In the genomic region with DNA sequence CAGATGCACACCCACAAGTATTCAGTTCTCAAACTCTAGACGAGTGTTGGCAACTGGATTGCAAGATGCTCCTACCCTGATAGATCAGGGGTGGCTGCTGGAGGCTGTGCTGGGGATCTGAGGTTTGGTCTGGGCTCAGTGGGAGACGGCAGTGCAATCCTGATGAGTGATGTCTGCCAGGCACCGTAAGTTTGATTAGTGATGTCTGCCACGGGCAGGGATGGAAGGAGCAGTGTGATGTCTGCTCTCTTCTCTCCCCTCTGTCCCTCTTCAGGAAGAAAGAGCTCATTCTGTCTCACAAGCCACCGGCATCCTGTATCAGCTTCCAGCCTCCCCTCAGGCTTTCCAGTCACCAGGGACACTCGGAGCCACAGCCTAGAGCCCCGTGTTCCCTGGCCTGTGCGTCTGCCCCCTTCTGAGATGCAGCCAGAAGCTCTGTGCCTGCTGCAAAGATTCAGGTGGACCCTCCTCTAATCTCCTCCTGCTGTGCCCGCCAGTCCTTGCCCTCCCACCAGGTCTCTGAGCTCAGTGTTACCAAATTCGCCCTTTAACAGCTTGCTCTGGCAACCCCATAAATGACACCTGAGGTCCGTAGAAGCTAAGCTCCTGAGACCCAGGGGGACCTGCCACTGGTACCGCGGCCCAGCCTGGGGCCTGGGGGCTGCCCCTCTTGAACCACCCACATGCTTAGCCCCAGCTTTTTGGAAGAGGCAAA, we compare ENCODE assay signal across 23 cellular contexts. TPM values are rescaled to one million over a fixed set of nuclear protein-coding genes. Genes with fewer than 3 reads are reported as not detected.
DNase-seq lines count a peak whose midpoint lies in the region; ATAC-seq lines count a peak whose summit lies in the region.
"Had no signal": no experiment of that assay in that cellular context is flagged by ENCODE, and none has a peak within 500 bp of the region (broad histone marks: within the 10 kb centered on the region; RNA-seq: fewer than 3 reads in every experiment).

No MANE protein-coding gene starts in this region.

- peaks cover 14% of the 10 kb centered on the region for H3K4me1 Mint-ChIP-seq in T-helper 17 cell
- peaks cover 12% of the 10 kb centered on the region for H3K4me1 Mint-ChIP-seq in stimulated activated effector memory CD8-positive, alpha-beta T cell treated with anti-CD3 and anti-CD28 coated beads, Interleukin-12 subunit alpha, Interleukin-12 subunit beta, amount 100 ng/mL, for 72 hours
- H3K4me1 Mint-ChIP-seq: activated CD4-positive, alpha-beta T cell treated with anti-CD3 and anti-CD28 coated beads, Interleukin-2, amount 10 ng/mL, durations not matched to agents 7 days and 5 days; activated CD8-positive, alpha-beta memory T cell treated with anti-CD3 and anti-CD28 coated beads, Interleukin-2, amount 10 ng/mL, durations not matched to agents 7 days and 5 days; activated naive CD8-positive, alpha-beta T cell treated with anti-CD3 and anti-CD28 coated beads for 36 hours; B cell had no signal

- H3K4me3 Mint-ChIP-seq in T-helper 17 cell, result peak overlapping the region; percentile 9
- no peak overlapping the region for H3K4me3 Mint-ChIP-seq in stimulated activated effector memory CD8-positive, alpha-beta T cell treated with anti-CD3 and anti-CD28 coated beads, Interleukin-12 subunit alpha, Interleukin-12 subunit beta, amount 100 ng/mL, for 72 hours
- H3K4me3 Mint-ChIP-seq: activated CD4-positive, alpha-beta T cell treated with anti-CD3 and anti-CD28 coated beads, Interleukin-2, amount 10 ng/mL, durations not matched to agents 7 days and 5 days; activated CD8-positive, alpha-beta memory T cell treated with anti-CD3 and anti-CD28 coated beads, Interleukin-2, amount 10 ng/mL, durations not matched to agents 7 days and 5 days; activated naive CD8-positive, alpha-beta T cell treated with anti-CD3 and anti-CD28 coated beads for 36 hours; B cell had no signal

- no peaks in the 10 kb centered on the region for H3K27me3 Mint-ChIP-seq in T-helper 17 cell
- H3K27me3 Mint-ChIP-seq: activated CD4-positive, alpha-beta T cell treated with anti-CD3 and anti-CD28 coated beads, Interleukin-2, amount 10 ng/mL, durations not matched to agents 7 days and 5 days; activated CD8-positive, alpha-beta memory T cell treated with anti-CD3 and anti-CD28 coated beads, Interleukin-2, amount 10 ng/mL, durations not matched to agents 7 days and 5 days; activated naive CD8-positive, alpha-beta T cell treated with anti-CD3 and anti-CD28 coated beads for 36 hours; B cell had no signal

- peaks cover 9% of the 10 kb centered on the region for H3K36me3 Mint-ChIP-seq in T-helper 17 cell (ENCODE audit: low read depth)
- H3K36me3 Mint-ChIP-seq in stimulated activated effector memory CD8-positive, alpha-beta T cell treated with anti-CD3 and anti-CD28 coated beads, Interleukin-12 subunit alpha, Interleukin-12 subunit beta, amount 100 ng/mL, for 72 hours, result peaks cover 6% of the 10 kb centered on the region
- H3K36me3 Mint-ChIP-seq: activated CD8-positive, alpha-beta memory T cell treated with anti-CD3 and anti-CD28 coated beads, Interleukin-2, amount 10 ng/mL, durations not matched to agents 7 days and 5 days; activated naive CD8-positive, alpha-beta T cell treated with anti-CD3 and anti-CD28 coated beads for 36 hours had no signal

- H3K9me3 Mint-ChIP-seq in stimulated activated effector memory CD8-positive, alpha-beta T cell treated with anti-CD3 and anti-CD28 coated beads, Interleukin-12 subunit alpha, Interleukin-12 subunit beta, amount 100 ng/mL, for 72 hours, result no peaks in the 10 kb centered on the region
- H3K9me3 Mint-ChIP-seq: activated CD4-positive, alpha-beta T cell treated with anti-CD3 and anti-CD28 coated beads, Interleukin-2, amount 10 ng/mL, durations not matched to agents 7 days and 5 days; activated naive CD8-positive, alpha-beta T cell treated with anti-CD3 and anti-CD28 coated beads for 36 hours had no signal

- no peak overlapping the region for H3K27ac Mint-ChIP-seq in T-helper 17 cell
- H3K27ac Mint-ChIP-seq in stimulated activated effector memory CD8-positive, alpha-beta T cell treated with anti-CD3 and anti-CD28 coated beads, Interleukin-12 subunit alpha, Interleukin-12 subunit beta, amount 100 ng/mL, for 72 hours, result peak overlapping the region; percentile 61
- H3K27ac Mint-ChIP-seq: activated CD4-positive, alpha-beta T cell treated with anti-CD3 and anti-CD28 coated beads, Interleukin-2, amount 10 ng/mL, durations not matched to agents 7 days and 5 days; activated CD8-positive, alpha-beta memory T cell treated with anti-CD3 and anti-CD28 coated beads, Interleukin-2, amount 10 ng/mL, durations not matched to agents 7 days and 5 days; activated naive CD8-positive, alpha-beta T cell treated with anti-CD3 and anti-CD28 coated beads for 36 hours; B cell had no signal

- no peaks in the 10 kb centered on the region for H3K9me3 ChIP-seq in T-helper 17 cell (ENCODE audit: control insufficient read depth, low read length, poor library complexity, severe bottlenecking)
- H3K9me3 ChIP-seq: esophagus muscularis mucosa, gastrocnemius medialis, lower lobe of right lung, SJSA1, spleen had no signal

- DNase-seq in NCI-H2227 (lab: John Stamatoyannopoulos, UW; ENCODE audit: unreplicated experiment) (peak; percentile 33), NCI-H2227 treated with DMSO at 0.1 percent for 48 hours (lab: John Stamatoyannopoulos, UW) (no peak), T-helper 17 cell (no peak), foreskin melanocyte (peak; percentile 27), left ventricle myocardium superior (no peak), mucosa of gallbladder (ENCODE audit: low spot score) (no peak)
- no peak for DNase-seq in stimulated activated effector memory CD8-positive, alpha-beta T cell treated with anti-CD3 and anti-CD28 coated beads, Interleukin-12 subunit alpha, Interleukin-12 subunit beta, amount 100 ng/mL, for 72 hours (ENCODE audit: low spot score in 2 of 2)
- DNase-seq: activated CD4-positive, alpha-beta T cell treated with anti-CD3 and anti-CD28 coated beads, Interleukin-2, amount 10 ng/mL, durations not matched to agents 7 days and 5 days; activated CD8-positive, alpha-beta memory T cell treated with anti-CD3 and anti-CD28 coated beads, Interleukin-2, amount 10 ng/mL, durations not matched to agents 7 days and 5 days; activated naive CD8-positive, alpha-beta T cell treated with anti-CD3 and anti-CD28 coated beads for 36 hours; effector CD4-positive, alpha-beta T cell; gastrocnemius medialis; Karpas-422; lower lobe of right lung; NCI-H187 treated with DMSO at 0.1 percent for 48 hours; NCI-H446 treated with DMSO at 0.1 percent for 48 hours; NK-92 treated with Interleukin-12 subunit alpha and Interleukin-12 subunit beta, amount 100 ng/mL, for 24 hours; spleen; stimulated activated CD4-positive, alpha-beta T cell treated with anti-CD3 and anti-CD28 coated beads, Interleukin-4, amount 100 ng/mL, for 24 hours had no signal

- intact Hi-C loops in left ventricle myocardium superior (cut with micrococcal nuclease), result no loop called here

- ATAC-seq in T-helper 17 cell (no peak), GM18909 (IDR thresholded peaks at IDR 0.05; ENCODE audit: poor library complexity, unreplicated experiment) (no peak), left ventricle myocardium superior (no peak)
- ATAC-seq in stimulated activated effector memory CD8-positive, alpha-beta T cell treated with anti-CD3 and anti-CD28 coated beads, Interleukin-12 subunit alpha, Interleukin-12 subunit beta, amount 100 ng/mL, for 72 hours, result no peak
- ATAC-seq: activated CD8-positive, alpha-beta memory T cell treated with anti-CD3 and anti-CD28 coated beads, Interleukin-2, amount 10 ng/mL, durations not matched to agents 7 days and 5 days; gastrocnemius medialis; lower lobe of right lung had no signal

RNA-seq across cellular contexts. Expression of a gene that starts 19.9 kb away (rescaled TPM):
- 1 to 10 TPM; 1.8 to 3.9 TPM for total RNA-seq in T-helper 17 cell
- 45.5 TPM for total RNA-seq in left ventricle myocardium superior
- 133 TPM for total RNA-seq in mucosa of gallbladder

Comparison
In these comparisons a context has a peak if more than half of its experiments do, and no peak if none do; other contexts are left out.
1. DNase-seq: peak in NCI-H2227 (single experiment) and foreskin melanocyte (single experiment); none in NCI-H2227 treated with DMSO at 0.1 percent for 48 hours (single experiment), T-helper 17 cell (0 of 3), stimulated activated effector memory CD8-positive, alpha-beta T cell treated with anti-CD3 and anti-CD28 coated beads, Interleukin-12 subunit alpha, Interleukin-12 subunit beta, amount 100 ng/mL, for 72 hours (0 of 2), left ventricle myocardium superior (single experiment) and mucosa of gallbladder (single experiment).